Comparison of ENCODE assay signal across 8 cellular contexts in the genomic region with DNA sequence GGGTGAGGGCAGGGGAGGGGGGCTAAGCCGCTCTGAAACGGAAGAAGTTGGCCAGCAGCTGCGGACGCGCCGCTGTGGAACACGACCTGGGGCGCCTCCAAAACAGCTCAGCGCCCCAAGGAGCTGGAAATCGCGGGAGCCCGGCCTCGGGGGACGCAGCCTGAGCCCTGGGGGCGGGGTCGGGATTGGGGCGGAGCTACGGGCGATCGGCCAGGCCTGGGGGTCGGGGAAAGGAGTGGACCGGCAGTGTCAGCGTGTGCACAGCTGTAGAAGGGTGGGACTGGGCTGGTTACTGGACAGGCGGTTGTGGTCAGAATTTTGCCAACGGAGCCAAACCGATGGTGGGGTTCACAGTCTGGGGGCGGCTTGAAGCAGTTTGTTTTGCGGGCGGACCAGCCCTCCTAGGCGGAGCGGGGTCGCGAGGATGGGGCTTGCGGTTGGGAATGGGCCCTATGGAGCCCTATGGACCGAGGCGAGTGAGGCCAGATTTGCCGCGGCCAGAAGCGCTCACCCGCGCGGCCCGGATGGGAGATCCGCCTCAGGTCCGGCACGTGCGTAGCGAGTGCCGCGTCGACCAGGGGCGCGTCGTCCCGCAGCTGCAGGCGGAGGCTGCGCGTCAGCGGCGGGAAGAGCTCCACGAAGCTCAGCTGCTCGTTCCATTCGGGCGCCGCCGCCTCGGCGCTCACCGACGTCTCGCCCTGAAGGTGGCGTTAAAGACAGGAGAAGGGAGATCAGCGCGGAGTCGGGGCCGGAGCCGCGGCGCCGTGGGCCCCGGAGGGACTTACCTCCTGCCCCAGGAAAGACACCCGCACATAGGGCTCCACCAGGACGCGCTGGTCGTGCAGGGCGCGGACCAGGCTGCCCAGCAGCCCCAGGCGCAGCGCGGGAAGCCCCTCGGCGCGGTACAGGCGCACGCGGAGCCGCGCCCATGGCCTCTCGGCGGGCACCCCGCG. TPM values are rescaled to one million over a fixed set of nuclear protein-coding genes. Genes with fewer than 3 reads are reported as not detected.
DNase-seq lines count a peak whose midpoint lies in the region; ATAC-seq lines count a peak whose summit lies in the region.

No MANE protein-coding gene starts in this region.

- no peak overlapping the region for H3K27ac Mint-ChIP-seq in activated CD4-positive, alpha-beta memory T cell treated with anti-CD3 and anti-CD28 coated beads for 36 hours
- H3K27ac Mint-ChIP-seq in memory B cell: no peak overlapping the region

- H3K27me3 Mint-ChIP-seq in activated CD4-positive, alpha-beta memory T cell treated with anti-CD3 and anti-CD28 coated beads for 36 hours: peaks cover 18% of the 10 kb centered on the region
- H3K27me3 Mint-ChIP-seq in memory B cell: peaks cover 6% of the 10 kb centered on the region

- CTCF ChIA-PET in activated CD4-positive, alpha-beta memory T cell treated with anti-CD3 and anti-CD28 coated beads for 36 hours (lab: Charles Lee): interaction anchor here (0.6 to 2.0 kb wide), 25 partner anchors 13 to 504 kb away, joined by 3 to 16 read pairs (median 4); a partner anchor contains a TSS

- 2% methylated on average over 102 of the region's 102 CpGs for WGBS in ectodermal cell, 2 experiments

- peak; percentile 86 for ATAC-seq in memory B cell (ENCODE audit: low read depth)
- no peak for ATAC-seq in GM19351 (IDR thresholded peaks at IDR 0.05; ENCODE audit: unreplicated experiment)

- DNase-seq in NCI-H2029 (lab: John Stamatoyannopoulos, UW) (peak; percentile 59), NCI-H2029 treated with DMSO at 0.1 percent for 48 hours (lab: John Stamatoyannopoulos, UW) (no peak), NCI-H226 (peak; percentile 43), memory B cell (ENCODE audit: low spot score in 2 of 2) (peak; percentile 69)
- peak; percentile 89 for DNase-seq in activated CD4-positive, alpha-beta memory T cell treated with anti-CD3 and anti-CD28 coated beads for 36 hours
- DNase-seq in stimulated activated CD4-positive, alpha-beta T cell treated with anti-CD3 and anti-CD28 coated beads, TNF-alpha, amount 100 ng/mL, for 48 hours (ENCODE audit: low read depth in 3 of 3): peak; percentile 62 to 70 (median 66)

- peak overlapping the region; percentile 67 for H3K4me3 Mint-ChIP-seq in activated CD4-positive, alpha-beta memory T cell treated with anti-CD3 and anti-CD28 coated beads for 36 hours
- H3K4me3 Mint-ChIP-seq in memory B cell: peak overlapping the region; percentile 78

- POLR2A ChIA-PET in activated CD4-positive, alpha-beta memory T cell treated with anti-CD3 and anti-CD28 coated beads for 36 hours (lab: Charles Lee): interaction anchor here (0.7 to 2.1 kb wide), 3 partner anchors 14 to 63 kb away, joined by 3 to 8 read pairs (median 6); a partner anchor contains a TSS

- intact Hi-C loops in activated CD4-positive, alpha-beta memory T cell treated with anti-CD3 and anti-CD28 coated beads for 36 hours (cut with micrococcal nuclease): loop anchor here (1.0 to 5.0 kb wide), 4 partner anchors 15 to 351 kb away; a partner anchor contains a TSS

- H3K9me3 ChIP-seq in ectodermal cell (ENCODE audit: control insufficient read depth, low read length): no peaks in the 10 kb centered on the region

- no peaks in the 10 kb centered on the region for H3K9me3 Mint-ChIP-seq in activated CD4-positive, alpha-beta memory T cell treated with anti-CD3 and anti-CD28 coated beads for 36 hours
- H3K9me3 Mint-ChIP-seq in memory B cell: no peaks in the 10 kb centered on the region

- no peaks in the 10 kb centered on the region for H3K4me1 ChIP-seq in ectodermal cell (ENCODE audit: control insufficient read depth, insufficient read depth, low read length)

- H3K4me1 Mint-ChIP-seq in activated CD4-positive, alpha-beta memory T cell treated with anti-CD3 and anti-CD28 coated beads for 36 hours (ENCODE audit: low read depth): peaks cover 9% of the 10 kb centered on the region
- peaks cover 9% of the 10 kb centered on the region for H3K4me1 Mint-ChIP-seq in memory B cell

- no peaks in the 10 kb centered on the region for H3K36me3 Mint-ChIP-seq in activated CD4-positive, alpha-beta memory T cell treated with anti-CD3 and anti-CD28 coated beads for 36 hours
- H3K36me3 Mint-ChIP-seq in memory B cell: no peaks in the 10 kb centered on the region

- H3K36me3 ChIP-seq in ectodermal cell (ENCODE audit: control insufficient read depth, insufficient read depth, low read length): no peaks in the 10 kb centered on the region

- H3K4me3 ChIP-seq in ectodermal cell (ENCODE audit: insufficient read depth, low read depth, low read length): peak overlapping the region; percentile 32

- peaks cover 44% of the 10 kb centered on the region for H3K27me3 ChIP-seq in ectodermal cell (ENCODE audit: control insufficient read depth, insufficient read depth, low read length, poor library complexity, severe bottlenecking)

- no peak overlapping the region for H3K27ac ChIP-seq in ectodermal cell (ENCODE audit: insufficient read depth, low read depth, low read length, poor library complexity, severe bottlenecking)

RNA-seq across cellular contexts. Expression of a gene that starts 14.3 kb away (rescaled TPM):
- 1 to 10 TPM; 7.5 to 9.4 TPM for total RNA-seq in activated CD4-positive, alpha-beta memory T cell treated with anti-CD3 and anti-CD28 coated beads for 36 hours
- polyA plus RNA-seq in ectodermal cell (2013, experiment 1 of 4): 2.6 TPM
- polyA plus RNA-seq in ectodermal cell (2013, experiment 2 of 4): 3.6 TPM
- polyA plus RNA-seq in ectodermal cell (2013, experiment 3 of 4): 3.7 TPM
- polyA plus RNA-seq in ectodermal cell (2013, experiment 4 of 4): 3.7 TPM

RNA-seq across cellular contexts. Expression of a gene that starts 59.4 kb away (rescaled TPM):
- 100 to 1,000 TPM; 109 to 120 TPM for total RNA-seq in activated CD4-positive, alpha-beta memory T cell treated with anti-CD3 and anti-CD28 coated beads for 36 hours
- polyA plus RNA-seq in ectodermal cell (2013, experiment 1 of 4): 311 TPM
- 309 TPM for polyA plus RNA-seq in ectodermal cell (2013, experiment 2 of 4)
- 275 TPM for polyA plus RNA-seq in ectodermal cell (2013, experiment 3 of 4)
- 296 TPM for polyA plus RNA-seq in ectodermal cell (2013, experiment 4 of 4)
